Comparison of ENCODE assay signal across 12 cellular contexts in genomic region chr18:3966985-3967856, GRCh38.
A peak's percentile ranks its signal among the peaks of the same experiment; 100 is the strongest.
DNase-seq lines count a peak whose midpoint lies in the region; ATAC-seq, FAIRE-seq and TF ChIP-seq lines count a peak whose summit lies in the region.
"Had no signal": no experiment of that assay in that cellular context is flagged by ENCODE, and none has a peak within 500 bp of the region (broad histone marks: within the 10 kb centered on the region; RNA-seq: fewer than 3 reads in every experiment).

No MANE protein-coding gene starts in this region.

- ATAC-seq in pancreas (peak; percentile 68 to 94 (median 87)), GM21529 (IDR thresholded peaks at IDR 0.05; ENCODE audit: unreplicated experiment) (no peak), HG02938 (IDR thresholded peaks at IDR 0.05; ENCODE audit: unreplicated experiment) (no peak)

- no peak for TF ChIP-seq POLR2A in esophagus squamous epithelium (IDR thresholded peaks at IDR 0.05)

- H3K4me1 ChIP-seq in pancreas (no peaks in the 10 kb centered on the region), esophagus squamous epithelium (no peaks in the 10 kb centered on the region)

- H3K4me3 ChIP-seq in pancreas (no peak overlapping the region), esophagus squamous epithelium (no peak overlapping the region)
- H3K4me3 ChIP-seq: sigmoid colon had no signal

- 35 to 41% methylated on average over 5 of the region's 5 CpGs for WGBS in pancreas, 2 donors
- WGBS in esophagus squamous epithelium, 2 donors: 59 to 70% methylated on average over 5 of the region's 5 CpGs

- TF ChIP-seq CTCF in pancreas (IDR thresholded peaks at IDR 0.05) (no peak), esophagus squamous epithelium (IDR thresholded peaks at IDR 0.05) (no peak)

- FAIRE-seq in pancreas (lab: Jason Lieb, UNC): no peak

- H3K36me3 ChIP-seq in pancreas (no peaks in the 10 kb centered on the region), esophagus squamous epithelium (no peaks in the 10 kb centered on the region)
- H3K36me3 ChIP-seq: sigmoid colon had no signal

- H3K9me3 ChIP-seq in pancreas (no peaks in the 10 kb centered on the region), esophagus squamous epithelium (no peaks in the 10 kb centered on the region)
- H3K9me3 ChIP-seq: sigmoid colon had no signal

- DNase-seq in GM03348 (ENCODE audit: low spot score): peak; percentile 45
- DNase-seq in NCI-H226: peak; percentile 96
- peak; percentile 22 for DNase-seq in fibroblast of peridontal ligament (ENCODE audit: extremely low read depth)
- DNase-seq in pancreas: peak in 4 of 6 donors; percentile 31 to 45 (median 38)
- DNase-seq in esophagus squamous epithelium (lab: John Stamatoyannopoulos, UW): no peak
- DNase-seq in OCI-M1 (lab: John Stamatoyannopoulos, UW): no peak
- DNase-seq: DMS153, foreskin melanocyte, NCI-H774, sigmoid colon had no signal

- H3K27ac ChIP-seq in pancreas: peak overlapping the region in 2 of 4 donors; percentile 39 to 50
- no peak overlapping the region for H3K27ac ChIP-seq in esophagus squamous epithelium
- H3K27ac ChIP-seq: sigmoid colon had no signal

- H3K27me3 ChIP-seq in pancreas: no peaks in the 10 kb centered on the region
- no peaks in the 10 kb centered on the region for H3K27me3 ChIP-seq in esophagus squamous epithelium
- H3K27me3 ChIP-seq: sigmoid colon had no signal

- intact Hi-C loops in pancreas (cut with DNase I) (no loop called here), esophagus squamous epithelium (cut with DNase I) (no loop called here)

Comparison
In these comparisons a context has a peak if more than half of its experiments do, and no peak if none do; other contexts are left out.
1. DNase-seq: peak in GM03348 (single experiment), NCI-H226 (single experiment), fibroblast of peridontal ligament (single experiment) and pancreas (4 of 6); none in esophagus squamous epithelium (single experiment) and OCI-M1 (single experiment).
2. ATAC-seq: peak in pancreas (4 of 4); none in GM21529 (single experiment) and HG02938 (single experiment).